17 cellular contexts compared by ENCODE assay signal in the genomic region with DNA sequence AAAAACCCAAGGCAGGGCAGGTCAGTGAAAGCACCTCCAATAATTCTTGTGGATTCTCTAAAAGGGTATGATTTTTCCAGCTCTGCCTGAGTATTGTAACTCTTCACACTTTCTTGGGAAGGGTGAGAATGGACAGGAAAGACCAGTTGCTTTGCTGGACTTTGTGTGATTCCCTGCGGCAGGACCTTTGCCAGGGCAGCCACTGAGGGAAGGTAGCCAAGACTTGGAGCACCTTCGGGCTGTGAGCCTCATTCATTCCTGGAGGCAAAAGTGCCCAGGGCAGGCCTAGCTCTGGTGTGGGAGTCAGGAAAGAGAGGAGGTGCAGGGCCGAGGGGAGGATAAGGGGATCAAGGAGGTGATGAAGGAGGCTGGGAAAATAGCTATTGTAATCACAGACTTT.
DNase-seq lines count a peak whose midpoint lies in the region; ATAC-seq and TF ChIP-seq lines count a peak whose summit lies in the region.
"Had no signal": no experiment of that assay in that cellular context is flagged by ENCODE, and none has a peak within 500 bp of the region (broad histone marks: within the 10 kb centered on the region; RNA-seq: fewer than 3 reads in every experiment).

No MANE protein-coding gene starts in this region.

- ATAC-seq in Panc1, result no peak
- no peak for ATAC-seq in GM21737 (IDR thresholded peaks at IDR 0.05; ENCODE audit: unreplicated experiment)

- no peaks in the 10 kb centered on the region for H3K9me3 ChIP-seq in Panc1 (ENCODE audit: control insufficient read depth, insufficient read depth, low read depth, low read length)
- H3K9me3 ChIP-seq in esophagus (ENCODE audit: control insufficient read depth in 2 of 2, insufficient read depth in 1 of 2, low read depth in 1 of 2, low read length in 1 of 2), result no peaks in the 10 kb centered on the region
- no peaks in the 10 kb centered on the region for H3K9me3 ChIP-seq in effector memory CD4-positive, alpha-beta T cell (ENCODE audit: control insufficient read depth, low read length)
- H3K9me3 ChIP-seq: BLaER1 treated with 17β-estradiol and CSF1 and Interleukin-3, amounts not matched to agents 10 nM and 100 nM had no signal

- no TSS peak for BruUV-seq in Panc1 (replicated peaks; lab: Mats Ljungman, UMichigan)

- no peak for TF ChIP-seq CTCF in Panc1 (IDR thresholded peaks at IDR 0.05)

- peaks cover 56% of the 10 kb centered on the region for H3K4me1 Mint-ChIP-seq in activated CD4-positive, alpha-beta T cell treated with anti-CD3 and anti-CD28 coated beads, Interleukin-2, amount 10 ng/mL, durations not matched to agents 24 days and 14 days

- no peak for DNase-seq in activated CD4-positive, alpha-beta T cell treated with anti-CD3 and anti-CD28 coated beads, Interleukin-2, amount 10 ng/mL, durations not matched to agents 24 days and 14 days
- DNase-seq in activated CD4-positive, alpha-beta T cell treated with anti-CD3 and anti-CD28 coated beads for 48 hours, result no peak
- no peak for DNase-seq in Panc1 (ENCODE audit: low read depth, low spot score)
- DNase-seq in NCI-H345 (lab: John Stamatoyannopoulos, UW), result no peak
- DNase-seq in effector memory CD4-positive, alpha-beta T cell, result no peak
- DNase-seq: 8988T, DMS153, EL, H9, Karpas-422, NCI-H187 treated with DMSO at 0.1 percent for 48 hours, NCI-H446 treated with DMSO at 0.1 percent for 48 hours, NCI-H774 had no signal

- H3K4me3 Mint-ChIP-seq in activated CD4-positive, alpha-beta T cell treated with anti-CD3 and anti-CD28 coated beads, Interleukin-2, amount 10 ng/mL, durations not matched to agents 24 days and 14 days, result no peak overlapping the region
- H3K4me3 Mint-ChIP-seq: H9 had no signal

- H3K4me1 ChIP-seq in Panc1 (ENCODE audit: control insufficient read depth, insufficient read depth, low read length), result peaks cover 14% of the 10 kb centered on the region
- H3K4me1 ChIP-seq in esophagus (ENCODE audit: control insufficient read depth in 2 of 2, insufficient read depth in 2 of 2, low read length in 1 of 2), result peaks cover 4 to 25% of the 10 kb centered on the region in 2 donors
- H3K4me1 ChIP-seq in effector memory CD4-positive, alpha-beta T cell (ENCODE audit: control insufficient read depth, insufficient read depth, low read length, poor library complexity, severe bottlenecking), result peaks cover 34% of the 10 kb centered on the region

- H3K36me3 ChIP-seq in Panc1 (ENCODE audit: control insufficient read depth, insufficient read depth, low read length) (no peaks in the 10 kb centered on the region), esophagus (ENCODE audit: control insufficient read depth in 2 of 2, insufficient read depth in 2 of 2, low read length in 1 of 2) (peaks cover 0 to 2% of the 10 kb centered on the region in 2 donors)
- no peaks in the 10 kb centered on the region for H3K36me3 ChIP-seq in effector memory CD4-positive, alpha-beta T cell (ENCODE audit: control insufficient read depth, insufficient read depth, low read length)
- H3K36me3 ChIP-seq: BLaER1 treated with 17β-estradiol and CSF1 and Interleukin-3, amounts not matched to agents 10 nM and 100 nM had no signal

- H3K27me3 ChIP-seq in Panc1 (ENCODE audit: control insufficient read depth, insufficient read depth, low read length), result no peaks in the 10 kb centered on the region
- no peaks in the 10 kb centered on the region for H3K27me3 ChIP-seq in esophagus (ENCODE audit: control insufficient read depth in 1 of 2, insufficient read depth in 2 of 2, low read length in 2 of 2)
- no peaks in the 10 kb centered on the region for H3K27me3 ChIP-seq in effector memory CD4-positive, alpha-beta T cell (replicated peaks; ENCODE audit: control insufficient read depth, insufficient read depth, low read length, poor library complexity, severe bottlenecking)
- H3K27me3 ChIP-seq: BLaER1 treated with 17β-estradiol and CSF1 and Interleukin-3, amounts not matched to agents 10 nM and 100 nM had no signal

- H3K27ac Mint-ChIP-seq in activated CD4-positive, alpha-beta T cell treated with anti-CD3 and anti-CD28 coated beads, Interleukin-2, amount 10 ng/mL, durations not matched to agents 24 days and 14 days, result peak overlapping the region; percentile 58

- H3K36me3 Mint-ChIP-seq in activated CD4-positive, alpha-beta T cell treated with anti-CD3 and anti-CD28 coated beads, Interleukin-2, amount 10 ng/mL, durations not matched to agents 24 days and 14 days (ENCODE audit: low read depth), result peaks cover 41% of the 10 kb centered on the region

- POLR2A ChIA-PET in Panc1 (lab: Charles Lee), result no interaction called here

- no peaks in the 10 kb centered on the region for H3K9me3 Mint-ChIP-seq in activated CD4-positive, alpha-beta T cell treated with anti-CD3 and anti-CD28 coated beads, Interleukin-2, amount 10 ng/mL, durations not matched to agents 24 days and 14 days
- H3K9me3 Mint-ChIP-seq: H9 had no signal

- intact Hi-C loops in activated CD4-positive, alpha-beta T cell treated with anti-CD3 and anti-CD28 coated beads, Interleukin-2, amount 10 ng/mL, durations not matched to agents 24 days and 14 days (cut with micrococcal nuclease), result loop anchor here (5.0 kb wide), 1 partner anchor 286 kb away; no protein-coding TSS in a partner anchor
- intact Hi-C loops in Panc1 (cut with micrococcal nuclease; ENCODE audit: unreplicated experiment), result no loop called here

- H3K27ac ChIP-seq in Panc1 (ENCODE audit: low read length), result peak overlapping the region; percentile 2; the same call in 1 of the 2 replicates
- H3K27ac ChIP-seq in esophagus (ENCODE audit: low read depth in 2 of 2, low read length in 1 of 2), result peak overlapping the region; percentile 79 to 93
- peak overlapping the region in 13 of 21 experiments; percentile 11 to 86 (median 33) for H3K27ac ChIP-seq in skin epidermis
- no peak overlapping the region for H3K27ac ChIP-seq in effector memory CD4-positive, alpha-beta T cell (ENCODE audit: insufficient read depth, low read length, poor library complexity, severe bottlenecking)

- CTCF ChIA-PET in Panc1 (lab: Charles Lee), result no interaction called here

- 48 to 59% methylated on average over 3 of the region's 3 CpGs for WGBS in esophagus, 2 donors

- H3K4me3 ChIP-seq in Panc1 (ENCODE audit: low read depth in 2 of 2, low read length in 2 of 2) (no peak overlapping the region), esophagus (ENCODE audit: low read depth in 1 of 2, low read length in 2 of 2) (no peak overlapping the region), skin epidermis (no peak overlapping the region)
- no peak overlapping the region for H3K4me3 ChIP-seq in effector memory CD4-positive, alpha-beta T cell (ENCODE audit: insufficient read depth, low read depth, low read length, poor library complexity, severe bottlenecking)
- H3K4me3 ChIP-seq: BLaER1 treated with 17β-estradiol and CSF1 and Interleukin-3, amounts not matched to agents 10 nM and 100 nM had no signal

- in situ Hi-C loops in Panc1 (cut with HindIII; ENCODE audit: low pct_unique_long_range_greater_than_20kb, low sequenced_read_pairs), result no loop called here

- H3K27me3 Mint-ChIP-seq in activated CD4-positive, alpha-beta T cell treated with anti-CD3 and anti-CD28 coated beads, Interleukin-2, amount 10 ng/mL, durations not matched to agents 24 days and 14 days, result no peaks in the 10 kb centered on the region
